In the genomic region with DNA sequence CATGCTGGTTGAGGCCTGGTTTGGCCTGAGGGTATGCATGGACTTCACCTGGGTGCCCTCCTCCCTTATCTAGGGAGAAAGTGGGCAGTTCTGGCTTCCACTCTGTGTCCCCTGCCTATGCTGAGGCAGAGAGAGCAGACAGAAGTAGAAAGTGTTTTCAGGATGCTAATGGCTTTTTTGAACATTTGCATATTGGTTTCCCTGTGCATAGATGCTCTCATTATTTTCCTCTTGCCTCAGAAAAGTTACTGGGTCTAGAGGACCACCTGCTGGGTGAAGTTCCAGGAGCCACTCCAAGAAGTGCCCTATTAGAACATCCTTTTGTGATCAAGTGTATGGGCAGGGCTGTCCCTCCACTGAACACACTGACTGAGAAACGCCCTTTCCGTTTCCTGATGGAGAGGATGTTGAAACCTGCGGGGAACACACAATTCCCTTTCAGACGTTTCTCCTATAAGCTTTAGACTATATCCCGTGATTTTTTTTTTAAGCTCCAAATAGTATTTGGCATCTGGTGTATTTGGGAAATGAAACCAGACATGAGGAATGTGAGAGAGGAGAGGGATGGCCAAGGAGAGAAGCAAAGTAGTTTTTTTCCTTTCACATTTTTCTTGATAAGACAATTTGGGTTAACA, we compare ENCODE assay signal across 8 cellular contexts.
DNase-seq lines count a peak whose midpoint lies in the region; ATAC-seq and TF ChIP-seq lines count a peak whose summit lies in the region.

No MANE protein-coding gene starts in this region.

- H3K27ac ChIP-seq in esophagus squamous epithelium (peak overlapping the region; percentile 56 to 90 (median 85)), skin epidermis (peak overlapping the region in 18 of 21 experiments; percentile 18 to 88 (median 62))

- H3K27me3 ChIP-seq in esophagus squamous epithelium: no peaks in the 10 kb centered on the region

- DNase-seq in NCI-H1048 (lab: John Stamatoyannopoulos, UW) (peak; percentile 17), esophagus squamous epithelium (lab: John Stamatoyannopoulos, UW) (no peak), erythroblast (lab: John Stamatoyannopoulos, UW) (no peak), foreskin melanocyte (no peak), posterior vena cava (ENCODE audit: low spot score) (no peak)

- intact Hi-C loops in esophagus squamous epithelium (cut with DNase I) (no loop called here), posterior vena cava (cut with DNase I) (no loop called here)

- TF ChIP-seq POLR2A in esophagus squamous epithelium (IDR thresholded peaks at IDR 0.05) (no peak), erythroblast (IDR thresholded peaks at IDR 0.05; ENCODE audit: low read length) (no peak)

- no peaks in the 10 kb centered on the region for H3K36me3 ChIP-seq in esophagus squamous epithelium

- no peaks in the 10 kb centered on the region for H3K9me3 ChIP-seq in esophagus squamous epithelium

- ATAC-seq in GM18909 (IDR thresholded peaks at IDR 0.05; ENCODE audit: poor library complexity, unreplicated experiment): peak; percentile 75
- no peak for ATAC-seq in HG03571 (IDR thresholded peaks at IDR 0.05; ENCODE audit: unreplicated experiment)

- H3K4me3 ChIP-seq in esophagus squamous epithelium: no peak overlapping the region
- no peak overlapping the region for H3K4me3 ChIP-seq in skin epidermis

- no peak for TF ChIP-seq CTCF in esophagus squamous epithelium (IDR thresholded peaks at IDR 0.05)

- 36 to 59% methylated on average over 5 of the region's 5 CpGs for WGBS in esophagus squamous epithelium, 2 donors

- peaks cover 6 to 54% (median 23%) of the 10 kb centered on the region in 3 donors for H3K4me1 ChIP-seq in esophagus squamous epithelium
